Comparison of ENCODE assay signal across 27 cellular contexts in the genomic region with DNA sequence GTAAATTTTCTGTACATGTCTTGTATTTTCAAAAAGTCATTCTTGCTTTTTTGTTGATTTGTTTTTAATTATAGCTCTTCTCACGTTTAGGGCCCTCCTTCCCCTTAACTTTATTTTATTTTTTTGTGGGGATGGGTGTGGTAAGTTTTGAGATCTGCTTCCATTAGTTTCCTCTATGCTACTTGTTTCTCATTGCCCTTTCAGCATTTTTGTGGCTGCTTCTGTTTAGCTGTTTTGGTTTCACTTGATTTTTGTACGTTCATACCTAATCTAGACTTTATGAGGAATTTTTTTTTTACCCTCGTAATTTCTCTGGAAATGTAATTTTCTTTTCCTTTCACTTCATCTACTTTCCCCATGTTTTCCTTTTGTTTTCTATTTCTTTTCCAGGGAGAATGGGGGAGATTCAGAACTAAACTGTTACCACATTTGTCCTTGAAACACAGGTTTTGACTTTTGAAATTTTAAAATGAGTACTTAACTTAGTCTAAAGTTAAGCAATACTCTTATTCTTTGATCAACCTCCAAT.
"Had no signal": no experiment of that assay in that cellular context is flagged by ENCODE, and none has a peak within 500 bp of the region (broad histone marks: within the 10 kb centered on the region; RNA-seq: fewer than 3 reads in every experiment).

No MANE protein-coding gene starts in this region.

- FAIRE-seq: TTC549 had no signal

- H3K4me1 Mint-ChIP-seq: activated CD4-positive, alpha-beta T cell treated with anti-CD3 and anti-CD28 coated beads for 36 hours; activated CD4-positive, alpha-beta T cell treated with anti-CD3 and anti-CD28 coated beads, Interleukin-2, amount 10 ng/mL, durations not matched to agents 7 days and 5 days; activated naive CD4-positive, alpha-beta T cell treated with anti-CD3 and anti-CD28 coated beads, Interleukin-2, amount 50 U/mL, for 24 hours; activated naive CD8-positive, alpha-beta T cell treated with anti-CD3 and anti-CD28 coated beads, Interleukin-2, amount 10 ng/mL, durations not matched to agents 7 days and 5 days; central memory CD8-positive, alpha-beta T cell had no signal

- H3K27ac Mint-ChIP-seq: activated CD4-positive, alpha-beta T cell treated with anti-CD3 and anti-CD28 coated beads for 36 hours; activated CD4-positive, alpha-beta T cell treated with anti-CD3 and anti-CD28 coated beads, Interleukin-2, amount 10 ng/mL, durations not matched to agents 7 days and 5 days; activated CD8-positive, alpha-beta T cell treated with anti-CD3 and anti-CD28 coated beads, Interleukin-2, amount 10 ng/mL, durations not matched to agents 7 days and 5 days; activated naive CD4-positive, alpha-beta T cell treated with anti-CD3 and anti-CD28 coated beads, Interleukin-2, amount 50 U/mL, for 24 hours; activated naive CD8-positive, alpha-beta T cell treated with anti-CD3 and anti-CD28 coated beads, Interleukin-2, amount 10 ng/mL, durations not matched to agents 7 days and 5 days; activated T-cell treated with anti-CD3 and anti-CD28 coated beads, Interleukin-2, amount 50 U/mL, for 24 hours; activated T-helper 2 cell treated with anti-CD3 and anti-CD28 coated beads, Interferon-gamma antibody, Interleukin-2, Interleukin-4, amounts not matched to agents 10 μg/mL and 5 μg/mL and 100 μg/mL, durations not matched to agents 14 hours and 24 hours and 36 hours had no signal

- H3K4me3 Mint-ChIP-seq: activated CD4-positive, alpha-beta T cell treated with anti-CD3 and anti-CD28 coated beads for 36 hours; activated CD4-positive, alpha-beta T cell treated with anti-CD3 and anti-CD28 coated beads, Interleukin-2, amount 10 ng/mL, durations not matched to agents 7 days and 5 days; activated CD8-positive, alpha-beta T cell treated with anti-CD3 and anti-CD28 coated beads, Interleukin-2, amount 10 ng/mL, durations not matched to agents 7 days and 5 days; activated naive CD4-positive, alpha-beta T cell treated with anti-CD3 and anti-CD28 coated beads, Interleukin-2, amount 50 U/mL, for 24 hours; activated naive CD8-positive, alpha-beta T cell treated with anti-CD3 and anti-CD28 coated beads, Interleukin-2, amount 10 ng/mL, durations not matched to agents 7 days and 5 days; activated T-cell treated with anti-CD3 and anti-CD28 coated beads, Interleukin-2, amount 50 U/mL, for 24 hours; central memory CD8-positive, alpha-beta T cell had no signal

- H3K27me3 ChIP-seq: ascending aorta, cardiac muscle cell, SJCRH30 had no signal

- ATAC-seq: activated CD4-positive, alpha-beta T cell treated with anti-CD3 and anti-CD28 coated beads for 36 hours; activated CD4-positive, CD25-positive, alpha-beta regulatory T cell treated with anti-CD3 and anti-CD28 coated beads, Interleukin-2, amount 50 U/mL, for 24 hours; activated CD8-positive, alpha-beta T cell treated with anti-CD3 and anti-CD28 coated beads, Interleukin-2, amount 10 ng/mL, durations not matched to agents 7 days and 5 days had no signal

- H3K36me3 Mint-ChIP-seq: activated naive CD4-positive, alpha-beta T cell treated with anti-CD3 and anti-CD28 coated beads, Interleukin-2, amount 50 U/mL, for 24 hours; activated naive CD8-positive, alpha-beta T cell treated with anti-CD3 and anti-CD28 coated beads, Interleukin-2, amount 10 ng/mL, durations not matched to agents 7 days and 5 days had no signal

- H3K4me3 ChIP-seq: ascending aorta, cardiac muscle cell, SJCRH30, SK-N-MC had no signal

- H3K9me3 Mint-ChIP-seq: activated CD4-positive, alpha-beta T cell treated with anti-CD3 and anti-CD28 coated beads, Interleukin-2, amount 10 ng/mL, durations not matched to agents 7 days and 5 days; activated naive CD4-positive, alpha-beta T cell treated with anti-CD3 and anti-CD28 coated beads, Interleukin-2, amount 50 U/mL, for 24 hours; activated naive CD8-positive, alpha-beta T cell treated with anti-CD3 and anti-CD28 coated beads, Interleukin-2, amount 10 ng/mL, durations not matched to agents 7 days and 5 days; activated T-cell treated with anti-CD3 and anti-CD28 coated beads, Interleukin-2, amount 50 U/mL, for 24 hours; activated T-helper 2 cell treated with anti-CD3 and anti-CD28 coated beads, Interferon-gamma antibody, Interleukin-2, Interleukin-4, amounts not matched to agents 10 μg/mL and 5 μg/mL and 100 μg/mL, durations not matched to agents 14 hours and 24 hours and 36 hours; central memory CD8-positive, alpha-beta T cell had no signal

- DNase-seq: activated CD4-positive, alpha-beta T cell treated with anti-CD3 and anti-CD28 coated beads for 36 hours; activated CD4-positive, alpha-beta T cell treated with anti-CD3 and anti-CD28 coated beads, Interleukin-2, amount 10 ng/mL, durations not matched to agents 7 days and 5 days; activated CD4-positive, alpha-beta T cell treated with anti-CD3 and anti-CD28 coated beads, Interleukin-2, amount 50 U/mL, for 48 hours; activated CD8-positive, alpha-beta T cell treated with anti-CD3 and anti-CD28 coated beads, Interleukin-2, amount 10 ng/mL, durations not matched to agents 7 days and 5 days; activated gamma-delta T cell; activated naive CD4-positive, alpha-beta T cell treated with Interleukin-2 at 50 U/mL for 16 hours; activated naive CD8-positive, alpha-beta T cell treated with anti-CD3 and anti-CD28 coated beads, Interleukin-2, amount 10 ng/mL, durations not matched to agents 7 days and 5 days; activated T-cell treated with anti-CD3 and anti-CD28 coated beads, Interleukin-2, amount 50 U/mL, for 24 hours; amygdala; NCI-H1105 treated with DMSO at 0.1 percent for 48 hours; NCI-H1436; NCI-H1694 treated with DMSO at 0.1 percent for 48 hours; NCI-H2029; NCI-H345; NCI-H524 treated with DMSO at 0.1 percent for 48 hours; NK-92 treated with Interleukin-12 subunit alpha and Interleukin-12 subunit beta, amount 100 ng/mL, for 24 hours; SHP77; SJCRH30; T1000 had no signal

- H3K36me3 ChIP-seq: ascending aorta, cardiac muscle cell, SJCRH30 had no signal

- H3K27ac ChIP-seq: ascending aorta, cardiac muscle cell, SJCRH30, SK-N-MC had no signal

- H3K4me1 ChIP-seq: ascending aorta, SJCRH30 had no signal
